Comparison of ENCODE assay signal across 9 cellular contexts in genomic region chr20:47453167-47453782, GRCh38. TPM values are rescaled to one million over a fixed set of nuclear protein-coding genes. Genes with fewer than 3 reads are reported as not detected.
DNase-seq lines count a peak whose midpoint lies in the region; ATAC-seq and TF ChIP-seq lines count a peak whose summit lies in the region.
"Had no signal": no experiment of that assay in that cellular context is flagged by ENCODE, and none has a peak within 500 bp of the region (broad histone marks: within the 10 kb centered on the region; RNA-seq: fewer than 3 reads in every experiment).

No MANE protein-coding gene starts in this region.

- intact Hi-C loops in Right ventricle myocardium superior (cut with DNase I): no loop called here

- no peak overlapping the region for H3K4me3 ChIP-seq in AG09309 (ENCODE audit: control insufficient read depth, low read depth, low read length)
- H3K4me3 ChIP-seq: lung had no signal

- DNase-seq in AG09309 (ENCODE audit: low read depth) (peak; percentile 63), GM19240 (ENCODE audit: insufficient read length, low spot score) (peak; percentile 82), iris pigment epithelial cell (ENCODE audit: low read depth) (peak; percentile 93), ecto neural progenitor cell (ENCODE audit: low spot score) (no peak), nucleus accumbens (lab: John Stamatoyannopoulos, UW) (no peak), Right ventricle myocardium superior (no peak)
- peak; percentile 56 to 68 for DNase-seq in activated CD4-positive, alpha-beta T cell treated with anti-CD3 and anti-CD28 coated beads, Interleukin-2, amount 50 U/mL, for 48 hours

- ATAC-seq in HG03432 (IDR thresholded peaks at IDR 0.05; ENCODE audit: unreplicated experiment) (peak; percentile 82), Right ventricle myocardium superior (ENCODE audit: poor library complexity) (no peak)

- no peak for TF ChIP-seq CTCF in AG09309 (IDR thresholded peaks at IDR 0.05; ENCODE audit: control insufficient read depth, insufficient read depth, low read depth, low read length, missing control alignments)

RNA-seq across cellular contexts. Expression of gene NCOA3, which starts 48.4 kb away (rescaled TPM):
- total RNA-seq in Right ventricle myocardium superior: 19.1 TPM

Comparison
In these comparisons a context has a peak if more than half of its experiments do, and no peak if none do; other contexts are left out.
1. DNase-seq: peak in AG09309 (single experiment), GM19240 (single experiment), activated CD4-positive, alpha-beta T cell treated with anti-CD3 and anti-CD28 coated beads, Interleukin-2, amount 50 U/mL, for 48 hours (2 of 2) and iris pigment epithelial cell (single experiment); none in ecto neural progenitor cell (single experiment), nucleus accumbens (0 of 56) and Right ventricle myocardium superior (single experiment).